11 cellular contexts compared by ENCODE assay signal in genomic region chr5:67494186-67494842, GRCh38.
DNase-seq lines count a peak whose midpoint lies in the region; ATAC-seq and TF ChIP-seq lines count a peak whose summit lies in the region.
"Had no signal": no experiment of that assay in that cellular context is flagged by ENCODE, and none has a peak within 500 bp of the region (broad histone marks: within the 10 kb centered on the region; RNA-seq: fewer than 3 reads in every experiment).

No MANE protein-coding gene starts in this region.

- DNase-seq in Ammon's horn (ENCODE audit: low spot score) (peak; percentile 54), NCI-H2107 treated with DMSO at 0.1 percent for 48 hours (lab: John Stamatoyannopoulos, UW; ENCODE audit: unreplicated experiment) (peak; percentile 53), fibroblast of the conjunctiva (ENCODE audit: low read depth) (peak; percentile 18), osteoblast (ENCODE audit: insufficient read length, low spot score, missing footprints) (peak; percentile 62), WTC11 (ENCODE audit: low spot score) (no peak), NCI-H2196 (lab: John Stamatoyannopoulos, UW; ENCODE audit: unreplicated experiment) (no peak)
- DNase-seq: effector CD4-positive, alpha-beta T cell; stimulated activated naive CD8-positive, alpha-beta T cell treated with anti-CD3 and anti-CD28 coated beads, Interleukin-15, Interleukin-2, amounts not matched to agents 100 U/mL and 50 U/mL, for 24 hours had no signal

- no peaks in the 10 kb centered on the region for H3K4me1 ChIP-seq in osteoblast (ENCODE audit: insufficient read depth, low read length)

- H3K4me3 Mint-ChIP-seq in WTC11 = no peak overlapping the region
- H3K4me3 Mint-ChIP-seq: T-helper 1 cell treated with Interleukin-12 subunit alpha and Interleukin-12 subunit beta and Interleukin-4 antibody, amounts not matched to agents 30 μg/mL and 1 μg/mL, for 36 hours had no signal

- peaks cover 3% of the 10 kb centered on the region for H3K4me1 Mint-ChIP-seq in WTC11

- no peaks in the 10 kb centered on the region for H3K36me3 ChIP-seq in osteoblast (ENCODE audit: insufficient read depth, low read length)

- CTCF ChIA-PET in WTC11 (lab: Charles Lee) = interaction anchor here (0.9 to 1.4 kb wide), 2 partner anchors 248 to 759 kb away, joined by 4 to 9 read pairs; no protein-coding TSS in a partner anchor

- ATAC-seq in WTC11 = no peak
- no peak for ATAC-seq in HG02798 (IDR thresholded peaks at IDR 0.05; ENCODE audit: poor library complexity, unreplicated experiment)
- ATAC-seq in HG03280 (IDR thresholded peaks at IDR 0.05; ENCODE audit: unreplicated experiment) = no peak
- ATAC-seq: stimulated activated naive CD8-positive, alpha-beta T cell treated with anti-CD3 and anti-CD28 coated beads, Interleukin-15, Interleukin-2, amounts not matched to agents 100 U/mL and 50 U/mL, for 24 hours had no signal

- no peaks in the 10 kb centered on the region for H4K20me1 ChIP-seq in osteoblast (ENCODE audit: insufficient read depth, low read length)

- H3K27me3 ChIP-seq in osteoblast (ENCODE audit: insufficient read depth, low read length) = no peaks in the 10 kb centered on the region

- peak overlapping the region; percentile 17 for H2AFZ ChIP-seq in osteoblast (ENCODE audit: low read length)

- H3K27ac ChIP-seq in osteoblast (ENCODE audit: low read depth, low read length) = no peak overlapping the region

- no peaks in the 10 kb centered on the region for H3K9me3 ChIP-seq in osteoblast (ENCODE audit: low read depth, low read length)

- H3K9me3 Mint-ChIP-seq in WTC11 = peaks cover 2% of the 10 kb centered on the region
- H3K9me3 Mint-ChIP-seq: T-helper 1 cell treated with Interleukin-12 subunit alpha and Interleukin-12 subunit beta and Interleukin-4 antibody, amounts not matched to agents 30 μg/mL and 1 μg/mL, for 36 hours had no signal

- H3K27me3 Mint-ChIP-seq in WTC11 (ENCODE audit: low read depth) = no peaks in the 10 kb centered on the region

- no peak overlapping the region for H3K4me3 ChIP-seq in osteoblast (ENCODE audit: insufficient read depth, low read length)

- peaks cover 1% of the 10 kb centered on the region for H3K36me3 Mint-ChIP-seq in WTC11

- H3K4me2 ChIP-seq in osteoblast (ENCODE audit: insufficient read depth, low read length) = no peak overlapping the region

- no peaks in the 10 kb centered on the region for H3K79me2 ChIP-seq in osteoblast (ENCODE audit: insufficient read depth, low read length)

- no peak for TF ChIP-seq CTCF in osteoblast (IDR thresholded peaks at IDR 0.05; ENCODE audit: extremely low read depth, low read depth, low read length)
- TF ChIP-seq CTCF in WTC11 (IDR thresholded peaks at IDR 0.05) = no peak

- POLR2A ChIA-PET in WTC11 (lab: Charles Lee) = no interaction called here

- no peak overlapping the region for H3K27ac Mint-ChIP-seq in WTC11
- H3K27ac Mint-ChIP-seq: T-helper 1 cell treated with Interleukin-12 subunit alpha and Interleukin-12 subunit beta and Interleukin-4 antibody, amounts not matched to agents 30 μg/mL and 1 μg/mL, for 36 hours had no signal

TF ChIP-seq in WTC11, 78 proteins besides CTCF, POLR2A, EP300 and RAD21 (continues in another document):
- TF ChIP-seq ZSCAN18 (CRISPR knock-in tag; IDR thresholded peaks at IDR 0.05) = no peak
- no peak for TF ChIP-seq ZNF281 (CRISPR knock-in tag; IDR thresholded peaks at IDR 0.05)
- no peak for TF ChIP-seq NFYB (CRISPR knock-in tag; conservative IDR thresholded peaks at IDR 0.05; ENCODE audit: low read depth)
- no peak for TF ChIP-seq ZBTB43 (CRISPR knock-in tag; IDR thresholded peaks at IDR 0.05)
- TF ChIP-seq ZNF317 (CRISPR knock-in tag; IDR thresholded peaks at IDR 0.05; ENCODE audit: borderline replicate concordance, low read depth) = no peak
- no peak for TF ChIP-seq ZNF219 (CRISPR knock-in tag; IDR thresholded peaks at IDR 0.05; ENCODE audit: borderline replicate concordance)
- TF ChIP-seq CDX4 (CRISPR knock-in tag; IDR thresholded peaks at IDR 0.05; ENCODE audit: borderline replicate concordance) = no peak
- TF ChIP-seq E2F4 (CRISPR knock-in tag; IDR thresholded peaks at IDR 0.05; ENCODE audit: borderline replicate concordance, low read depth) = no peak
- TF ChIP-seq ATF3 (CRISPR knock-in tag; conservative IDR thresholded peaks at IDR 0.05) = no peak
- TF ChIP-seq NFATC4 (CRISPR knock-in tag; IDR thresholded peaks at IDR 0.05) = no peak
- TF ChIP-seq SP1 (CRISPR knock-in tag; conservative IDR thresholded peaks at IDR 0.05) = no peak
- no peak for TF ChIP-seq ZNF512 (CRISPR knock-in tag; IDR thresholded peaks at IDR 0.05; ENCODE audit: borderline replicate concordance)

Comparison
In these comparisons a context has a peak if more than half of its experiments do, and no peak if none do; other contexts are left out.
1. DNase-seq: peak in Ammon's horn (single experiment), NCI-H2107 treated with DMSO at 0.1 percent for 48 hours (single experiment), fibroblast of the conjunctiva (single experiment) and osteoblast (single experiment); none in WTC11 (single experiment) and NCI-H2196 (single experiment).